ENCODE assay signal across 18 cellular contexts in the genomic region with DNA sequence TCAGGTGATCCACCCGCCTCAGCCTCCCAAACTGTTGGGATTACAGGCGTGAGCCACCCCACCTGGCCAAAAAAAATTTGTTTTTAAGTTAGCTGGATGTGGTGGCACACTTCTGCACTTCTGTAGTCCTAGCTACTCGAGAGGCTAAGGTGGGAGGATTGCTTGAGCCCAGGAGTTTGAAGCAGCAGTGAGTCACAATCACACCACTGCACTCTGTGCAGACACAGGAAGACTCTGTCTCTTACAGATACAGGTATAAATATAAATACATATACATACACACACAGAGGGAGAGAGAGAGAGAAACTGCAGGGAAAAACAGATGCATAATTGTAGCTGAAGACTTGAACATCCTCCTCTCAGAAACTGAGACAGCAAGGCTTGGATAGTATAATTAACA. TPM values are rescaled to one million over a fixed set of nuclear protein-coding genes. Genes with fewer than 3 reads are reported as not detected.
A peak's percentile ranks its signal among the peaks of the same experiment; 100 is the strongest.
DNase-seq lines count a peak whose midpoint lies in the region; ATAC-seq, FAIRE-seq and TF ChIP-seq lines count a peak whose summit lies in the region.
"Had no signal": no experiment of that assay in that cellular context is flagged by ENCODE, and none has a peak within 500 bp of the region (broad histone marks: within the 10 kb centered on the region; RNA-seq: fewer than 3 reads in every experiment).

No MANE protein-coding gene starts in this region.

- no peak overlapping the region for H4K5ac ChIP-seq in H9 (ENCODE audit: insufficient read length, low read depth, low read length)

- no peak for TF ChIP-seq CTCF in RWPE2 (IDR thresholded peaks at IDR 0.05; ENCODE audit: poor library complexity, severe bottlenecking)
- TF ChIP-seq CTCF in dorsolateral prefrontal cortex (IDR thresholded peaks at IDR 0.05 in 54 of 56, conservative IDR thresholded peaks at IDR 0.05 in 2 of 56; ENCODE audit: low read depth in 1 of 56, partially characterized antibody in 56 of 56): no peak
- TF ChIP-seq CTCF in H9 (conservative IDR thresholded peaks at IDR 0.05): no peak

- no peaks in the 10 kb centered on the region for H3K79me1 ChIP-seq in H9 (ENCODE audit: insufficient read depth, low read depth, low read length, poor library complexity, severe bottlenecking)

- no peak overlapping the region for H2AFZ ChIP-seq in H9 (ENCODE audit: low read length)

- H3K23me2 ChIP-seq in H9 (ENCODE audit: insufficient read length, low read depth, low read length, poor library complexity, severe bottlenecking): no peaks in the 10 kb centered on the region

- H3K14ac ChIP-seq in H9 (ENCODE audit: insufficient read depth, low read length): no peak overlapping the region

- no peak overlapping the region for H3T11ph ChIP-seq in H9 (ENCODE audit: low read length)

- no peaks in the 10 kb centered on the region for H3K79me2 ChIP-seq in H9 (ENCODE audit: insufficient read depth, low read length)

- no peaks in the 10 kb centered on the region for H3K27me3 ChIP-seq in RWPE2 (ENCODE audit: insufficient read depth, poor library complexity, severe bottlenecking)
- H3K27me3 ChIP-seq in dorsolateral prefrontal cortex: no peaks in the 10 kb centered on the region
- H3K27me3 ChIP-seq in H9 (ENCODE audit: insufficient read depth, low read length): no peaks in the 10 kb centered on the region
- H3K27me3 ChIP-seq: BLaER1 treated with 17β-estradiol and CSF1 and Interleukin-3, amounts not matched to agents 10 nM and 100 nM had no signal

- H3K4me3 Mint-ChIP-seq in H9: no peak overlapping the region
- H3K4me3 Mint-ChIP-seq: B cell; CD8-positive, alpha-beta T cell; IgD-negative memory B cell had no signal

- H3K27ac ChIP-seq in RWPE2 (ENCODE audit: poor library complexity, severe bottlenecking): no peak overlapping the region
- peak overlapping the region; percentile 10 for H3K27ac ChIP-seq in epithelial cell of prostate
- no peak overlapping the region for H3K27ac ChIP-seq in dorsolateral prefrontal cortex
- H3K27ac ChIP-seq in H9 (ENCODE audit: insufficient read length, low read depth, low read length): no peak overlapping the region
- H3K27ac ChIP-seq: BLaER1 treated with 17β-estradiol and CSF1 and Interleukin-3, amounts not matched to agents 10 nM and 100 nM had no signal

- H3K27ac Mint-ChIP-seq in H9: no peak overlapping the region
- H3K27ac Mint-ChIP-seq: B cell; CD8-positive, alpha-beta T cell; IgD-negative memory B cell had no signal

- H2BK5ac ChIP-seq in H9 (ENCODE audit: insufficient read length, low read length): no peak overlapping the region

- H2BK120ac ChIP-seq in H9 (ENCODE audit: low read depth, low read length, poor library complexity, severe bottlenecking): no peak overlapping the region

- H3K4me3 ChIP-seq in RWPE2 (ENCODE audit: severe bottlenecking): no peak overlapping the region
- no peak overlapping the region for H3K4me3 ChIP-seq in dorsolateral prefrontal cortex
- H3K4me3 ChIP-seq: BLaER1 treated with 17β-estradiol and CSF1 and Interleukin-3, amounts not matched to agents 10 nM and 100 nM had no signal

- no peaks in the 10 kb centered on the region for H3K36me3 Mint-ChIP-seq in H9 (ENCODE audit: insufficient read depth in 1 of 3, low read depth in 3 of 3)
- H3K36me3 Mint-ChIP-seq: CD8-positive, alpha-beta T cell had no signal

- H3K4me1 ChIP-seq in RWPE2 (ENCODE audit: insufficient read depth, poor library complexity, severe bottlenecking): peaks cover 22% of the 10 kb centered on the region
- H3K4me1 ChIP-seq in H9 (ENCODE audit: insufficient read depth, low read length): peaks cover 6% of the 10 kb centered on the region; the same call in 1 of the 2 replicates

- H4K20me1 ChIP-seq in H9 (ENCODE audit: control insufficient read depth, insufficient read depth, insufficient read length): no peaks in the 10 kb centered on the region
- H4K20me1 ChIP-seq: BLaER1 treated with 17β-estradiol and CSF1 and Interleukin-3, amounts not matched to agents 10 nM and 100 nM had no signal

- H2AK5ac ChIP-seq in H9 (ENCODE audit: insufficient read length, low read length): no peak overlapping the region

- peak; percentile 36 for FAIRE-seq in H54 (lab: Jason Lieb, UNC)
- FAIRE-seq: H1, HepG2 had no signal

- H3K9me3 Mint-ChIP-seq in H9: no peaks in the 10 kb centered on the region
- H3K9me3 Mint-ChIP-seq: CD8-positive, alpha-beta T cell had no signal

- H3K56ac ChIP-seq in H9 (ENCODE audit: insufficient read length, low read depth, low read length): no peak overlapping the region

- 0 out of 3 replicates have a peak, but pooled peaks have one; percentile 19 for ATAC-seq in RWPE2 (ENCODE audit: low read depth)
- ATAC-seq in GM19397 (IDR thresholded peaks at IDR 0.05; ENCODE audit: unreplicated experiment): no peak
- no peak for ATAC-seq in HG03196 (IDR thresholded peaks at IDR 0.05; ENCODE audit: unreplicated experiment)
- ATAC-seq: CD8-positive, alpha-beta T cell; HepG2 had no signal

- no peaks in the 10 kb centered on the region for H3K9me3 ChIP-seq in RWPE2 (ENCODE audit: severe bottlenecking)
- H3K9me3 ChIP-seq in H9 (ENCODE audit: control insufficient read depth, low read depth, low read length): no peaks in the 10 kb centered on the region
- H3K9me3 ChIP-seq: BLaER1 treated with 17β-estradiol and CSF1 and Interleukin-3, amounts not matched to agents 10 nM and 100 nM had no signal

- H3K27me3 Mint-ChIP-seq in H9 (ENCODE audit: low read depth): no peaks in the 10 kb centered on the region; the same call in 1 of the 2 replicates
- H3K27me3 Mint-ChIP-seq: B cell had no signal

- no peak overlapping the region for H2BK15ac ChIP-seq in H9 (ENCODE audit: low read depth, low read length)

- H4K91ac ChIP-seq in H9 (ENCODE audit: insufficient read length, low read depth, low read length): no peak overlapping the region

- H3K9ac ChIP-seq in H9 (ENCODE audit: extremely low read depth, insufficient read length, low read length): no peak overlapping the region
- H3K9ac ChIP-seq: BLaER1 treated with 17β-estradiol and CSF1 and Interleukin-3, amounts not matched to agents 10 nM and 100 nM had no signal

- no peak overlapping the region for H2BK12ac ChIP-seq in H9 (ENCODE audit: insufficient read length, low read depth, low read length)

- no peak for TF ChIP-seq POLR2A in H54 (IDR thresholded peaks at IDR 0.05; ENCODE audit: low read depth, low read length)

- no peak overlapping the region for H2BK20ac ChIP-seq in H9 (ENCODE audit: low read depth, low read length, poor library complexity, severe bottlenecking)

- peaks cover 8 to 9% of the 10 kb centered on the region in 2 experiments for H3K4me1 Mint-ChIP-seq in H9

- no CpG with 5 or more reads among the region's 3 CpGs for WGBS in H9 (ENCODE audit: extremely low coverage, insufficient read length, low lambda C conversion rate)

- H3K36me3 ChIP-seq in RWPE2 (ENCODE audit: low read depth): no peaks in the 10 kb centered on the region
- H3K36me3 ChIP-seq: BLaER1 treated with 17β-estradiol and CSF1 and Interleukin-3, amounts not matched to agents 10 nM and 100 nM had no signal

- no peak overlapping the region for H3K18ac ChIP-seq in H9 (ENCODE audit: insufficient read length, low read depth, low read length)

- intact Hi-C loops in dorsolateral prefrontal cortex (cut with DNase I): no loop called here

- DNase-seq in H54 (ENCODE audit: insufficient read length, low spot score) (no peak), NCI-H226 (peak; percentile 48), RWPE2 (ENCODE audit: low spot score) (no peak), epithelial cell of prostate (ENCODE audit: low read depth, low spot score) (no peak), dorsolateral prefrontal cortex (no peak), H9 (no peak)
- DNase-seq: Calu3; CD8-positive, alpha-beta T cell; DMS79 treated with DMSO at 0.1 percent for 48 hours; GF-D8; HCEC 1CT had no signal

- H4K8ac ChIP-seq in H9 (replicated peaks; ENCODE audit: insufficient read length, low read depth, low read length): no peak overlapping the region

- H3K23ac ChIP-seq in H9 (ENCODE audit: insufficient read length, low read depth, low read length): no peak overlapping the region

- H3K4me2 ChIP-seq in H9 (ENCODE audit: insufficient read depth, insufficient read length, low read length): no peak overlapping the region
- H3K4me2 ChIP-seq: BLaER1 treated with 17β-estradiol and CSF1 and Interleukin-3, amounts not matched to agents 10 nM and 100 nM had no signal

- no peak overlapping the region for H3K4ac ChIP-seq in H9 (ENCODE audit: low read depth, low read length)

RNA-seq across cellular contexts. Expression of gene EPS15, which starts 34.8 kb away (rescaled TPM):
- total RNA-seq in dorsolateral prefrontal cortex: 100 to 1,000 TPM; 123 to 234 (median 175) TPM
- total RNA-seq in H9 (2021): 40.2 and 44.1 TPM in 2 replicates
